In genomic region chr12:31317471-31318397, GRCh38 we compare ENCODE assay signal across 8 cellular contexts. TPM values are rescaled to one million over a fixed set of nuclear protein-coding genes. Genes with fewer than 3 reads are reported as not detected.
DNase-seq lines count a peak whose midpoint lies in the region; ATAC-seq, FAIRE-seq and TF ChIP-seq lines count a peak whose summit lies in the region.

No MANE protein-coding gene starts in this region.

- DNase-seq in EL (peak; percentile 16), astrocyte of the cerebellum (ENCODE audit: low read depth) (no peak), HepG2 (ENCODE audit: low spot score) (no peak), upper lobe of right lung (no peak)
- no peak for DNase-seq in activated CD8-positive, alpha-beta memory T cell treated with anti-CD3 and anti-CD28 coated beads for 24 hours

- TF ChIP-seq EP300 in HepG2 (IDR thresholded peaks at IDR 0.05; ENCODE audit: low read depth in 2 of 2, low read length in 2 of 2) (no peak), HepG2 (CRISPR knock-in tag; IDR thresholded peaks at IDR 0.05; ENCODE audit: borderline replicate concordance) (no peak)

- H2AFZ ChIP-seq in HepG2 (ENCODE audit: low read length): no peak overlapping the region

- FAIRE-seq in HepG2 (lab: Jason Lieb, UNC): no peak

- no peak for TF ChIP-seq POLR2A in HepG2 (IDR thresholded peaks at IDR 0.05; ENCODE audit: insufficient read depth in 1 of 2, low read depth in 2 of 2, low read length in 2 of 2)

- peak overlapping the region; percentile 21 for H3K9ac ChIP-seq in HUES64 (ENCODE audit: low read depth, low read length)
- peak overlapping the region; percentile 40; the same call in 1 of the 2 replicates for H3K9ac ChIP-seq in HepG2 (ENCODE audit: insufficient read depth, low read depth, low read length)

- intact Hi-C loops in HepG2 (cut with micrococcal nuclease; ENCODE audit: unreplicated experiment): no loop called here
- intact Hi-C loops in upper lobe of right lung (cut with DNase I): no loop called here

- H3K4me2 ChIP-seq in HepG2 (ENCODE audit: low read depth, low read length): peak overlapping the region; percentile 60

- H3K27me3 ChIP-seq in HUES64 (ENCODE audit: insufficient read depth, low read length) (no peaks in the 10 kb centered on the region), HepG2 (ENCODE audit: control insufficient read depth in 1 of 2, insufficient read depth in 2 of 2, low read length in 2 of 2) (no peaks in the 10 kb centered on the region), upper lobe of right lung (no peaks in the 10 kb centered on the region)

- in situ Hi-C loops in astrocyte of the cerebellum (cut with HindIII; ENCODE audit: low sequenced_read_pairs): no loop called here
- in situ Hi-C loops in HepG2 (cut with HindIII; ENCODE audit: extremely low pct_ligation_motif_present, low pct_unique_long_range_greater_than_20kb): no loop called here

- BruUV-seq in HepG2 (replicated peaks; lab: Mats Ljungman, UMichigan): no TSS peak

- TF ChIP-seq CTCF in astrocyte of the cerebellum (IDR thresholded peaks at IDR 0.05; ENCODE audit: low read depth, low read length, missing control alignments) (no peak), HepG2 (CRISPR knock-in tag; IDR thresholded peaks at IDR 0.05) (no peak), upper lobe of right lung (IDR thresholded peaks at IDR 0.05) (no peak)

- POLR2A ChIA-PET in HepG2 (lab: Yijun Ruan, JAX): no interaction called here

- peaks cover 82% of the 10 kb centered on the region for H3K4me1 ChIP-seq in HUES64 (ENCODE audit: insufficient read depth, low read length)
- H3K4me1 ChIP-seq in HepG2 (ENCODE audit: insufficient read depth, low read length): peaks cover 76% of the 10 kb centered on the region
- H3K4me1 ChIP-seq in upper lobe of right lung: peaks cover 28% of the 10 kb centered on the region

- H3K27ac ChIP-seq in HUES64 (ENCODE audit: low read depth, low read length): no peak overlapping the region
- no peak overlapping the region for H3K27ac ChIP-seq in HepG2 (ENCODE audit: extremely low read length, insufficient read depth, low read length)
- H3K27ac ChIP-seq in upper lobe of right lung: peak overlapping the region; percentile 21

- peaks cover 97% of the 10 kb centered on the region for H4K20me1 ChIP-seq in HepG2 (ENCODE audit: insufficient read depth, low read length)

- no peaks in the 10 kb centered on the region for H3K9me3 ChIP-seq in HUES64 (ENCODE audit: insufficient read depth, low read depth, low read length)
- H3K9me3 ChIP-seq in HepG2 (ENCODE audit: low read length): no peaks in the 10 kb centered on the region
- H3K9me3 ChIP-seq in upper lobe of right lung: no peaks in the 10 kb centered on the region

- no peak; the same call in 2 of the 3 replicates for ATAC-seq in HepG2
- ATAC-seq in upper lobe of right lung: peak; percentile 29
- no peak for ATAC-seq in HG03139 (IDR thresholded peaks at IDR 0.05; ENCODE audit: unreplicated experiment)
- ATAC-seq in GM19035 (IDR thresholded peaks at IDR 0.05; ENCODE audit: unreplicated experiment): no peak

- H3K36me3 ChIP-seq in HUES64 (ENCODE audit: insufficient read depth, low read length): peaks cover 15% of the 10 kb centered on the region
- H3K36me3 ChIP-seq in HepG2 (replicated peaks in 1 of 2; ENCODE audit: control insufficient read depth in 1 of 2, insufficient read depth in 2 of 2, low read length in 2 of 2): peaks cover 2% of the 10 kb centered on the region in 2 experiments; a peak in 2 of 5 replicates
- no peaks in the 10 kb centered on the region for H3K36me3 ChIP-seq in upper lobe of right lung

- 39% methylated on average over 8 of the region's 8 CpGs for WGBS in HUES64
- WGBS in HepG2 (ENCODE audit: low lambda C conversion rate): 61% methylated on average over 8 of the region's 8 CpGs

- peaks cover 98% of the 10 kb centered on the region for H3K79me2 ChIP-seq in HepG2 (ENCODE audit: insufficient read depth, low read length)

- no peak for TF ChIP-seq RAD21 in HepG2 (CRISPR knock-in tag; IDR thresholded peaks at IDR 0.05)

- CTCF ChIA-PET in HepG2 (lab: Yijun Ruan, JAX; ENCODE audit: low intra/inter-chr PET ratio, low total read pairs): no interaction called here

- H3K4me3 ChIP-seq in HUES64 (ENCODE audit: low read length) (peak overlapping the region; percentile 30), astrocyte of the cerebellum (ENCODE audit: low read depth, low read length) (peak overlapping the region; percentile 26), HepG2 (replicated peaks in 1 of 3; ENCODE audit: insufficient read depth in 1 of 3, low read depth in 2 of 3, low read length in 3 of 3) (peak overlapping the region in 2 of 3 experiments; percentile 14 to 31; a peak in 3 of 6 replicates), upper lobe of right lung (peak overlapping the region; percentile 41)

TF ChIP-seq in HepG2, 621 proteins besides CTCF, POLR2A, EP300 and RAD21:
- no peak for TF ChIP-seq ZSCAN5A (CRISPR knock-in tag; IDR thresholded peaks at IDR 0.05; ENCODE audit: borderline replicate concordance)
- peak; percentile 54 for TF ChIP-seq RBM22 (optimal IDR thresholded peaks at IDR 0.05; ENCODE audit: low read length)
- no peak for TF ChIP-seq NFAT5 (CRISPR knock-in tag; IDR thresholded peaks at IDR 0.05)

RNA-seq across cellular contexts. Expression of gene SINHCAF, which starts 8.2 kb away (rescaled TPM):
- polyA plus RNA-seq in HUES64 (2013, experiment 1 of 2): 229 TPM
- polyA plus RNA-seq in HUES64 (2013, experiment 2 of 2): 222 TPM
- total RNA-seq in HepG2 (2016; rRNA removed; fragmentation: Illumina TruSeq; extraction: Trizol) (97.8 and 132 TPM in 2 replicates), upper lobe of right lung (45.7 TPM)
- total RNA-seq in HepG2 (2016; cell fraction: cytosol; rRNA removed; fragmentation: Illumina TruSeq; extraction: Trizol; ENCODE audit: low read depth): 22.6 and 27.1 TPM in 2 replicates
- total RNA-seq in HepG2 (2016; cell fraction: insoluble cytoplasmic fraction; rRNA removed; fragmentation: Illumina TruSeq; extraction: Trizol): 99.7 and 134 TPM in 2 replicates
- total RNA-seq in HepG2 (2016; cell fraction: membrane; rRNA removed; fragmentation: Illumina TruSeq; extraction: Trizol): 62.6 and 68.2 TPM in 2 replicates
- 46.7 and 57.7 TPM in 2 replicates for total RNA-seq in HepG2 (2016; cell fraction: nucleus; rRNA removed; fragmentation: Illumina TruSeq; extraction: Trizol)
- polyA plus RNA-seq in HepG2 (2011; rRNA removed): 36.8 and 54.6 TPM in 2 replicates
- 24.7 and 38.2 TPM in 2 replicates for polyA plus RNA-seq in HepG2 (2011; cell fraction: cytosol; rRNA removed)
- 17.1 and 19.0 TPM in 2 replicates for polyA plus RNA-seq in HepG2 (2011; cell fraction: nucleus; rRNA removed)
- polyA plus RNA-seq in HepG2 (2012): 60.8 and 80.1 TPM in 2 replicates
- polyA plus RNA-seq in HepG2 (2016; cell fraction: cytosol; fragmentation: Illumina TruSeq; extraction: Trizol; ENCODE audit: low read depth): 8.1 and 9.8 TPM in 2 replicates
- 133 and 138 TPM in 2 replicates for polyA plus RNA-seq in HepG2 (2016; cell fraction: insoluble cytoplasmic fraction; fragmentation: Illumina TruSeq; extraction: Trizol; ENCODE audit: low read depth)
- 34.0 and 34.6 TPM in 2 replicates for polyA plus RNA-seq in HepG2 (2016; cell fraction: membrane; fragmentation: Illumina TruSeq; extraction: Trizol; ENCODE audit: low read depth)
- polyA plus RNA-seq in HepG2 (2016; cell fraction: nucleus; fragmentation: Illumina TruSeq; extraction: Trizol; ENCODE audit: insufficient read depth, low read depth): 59.8 and 60.8 TPM in 2 replicates
- polyA minus RNA-seq in HepG2 (2011; rRNA and poly(A)+ RNA removed; ENCODE audit: low replicate concordance): 24.4 and 32.5 TPM in 2 replicates
- 51.2 and 59.7 TPM in 2 replicates for polyA minus RNA-seq in HepG2 (2011; cell fraction: cytosol; rRNA and poly(A)+ RNA removed)
- 68.4 and 72.5 TPM in 2 replicates for polyA minus RNA-seq in HepG2 (2011; cell fraction: nucleus; rRNA and poly(A)+ RNA removed)
